In the genomic region with DNA sequence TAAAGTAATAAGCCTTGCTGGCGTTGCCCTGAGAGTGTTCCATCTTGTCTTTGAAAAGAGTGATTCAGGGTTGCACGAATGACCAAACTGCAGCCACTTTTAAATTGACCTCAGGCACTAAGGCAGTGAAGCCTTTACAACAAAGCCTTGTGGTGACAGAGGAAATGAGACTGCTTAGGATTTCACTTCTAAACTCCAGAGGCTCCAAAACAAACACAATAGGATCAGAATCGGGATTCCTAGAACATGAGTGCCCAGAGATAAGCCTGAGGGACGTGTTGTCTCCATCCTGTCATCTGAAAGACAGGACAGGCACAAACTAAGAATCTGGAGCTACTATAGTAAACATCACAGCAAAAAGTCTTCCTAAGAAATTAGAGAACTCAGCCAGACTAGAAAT, we compare ENCODE assay signal across 1 cellular context.
TF ChIP-seq lines count a peak whose summit lies in the region.

No MANE protein-coding gene starts in this region.

TF ChIP-seq in endothelial cell of umbilical vein, 7 proteins besides CTCF, POLR2A, EP300 and RAD21 (continued from another document):
- TF ChIP-seq GATA2 (IDR thresholded peaks at IDR 0.05; ENCODE audit: insufficient read depth, insufficient read length, low read depth, low read length) (peak; percentile 77), MYC (IDR thresholded peaks at IDR 0.05; ENCODE audit: low read depth, low read length) (no peak), FOS (IDR thresholded peaks at IDR 0.05; ENCODE audit: borderline replicate concordance, insufficient read depth, low read length) (no peak)
- TF ChIP-seq, protein P1, sequence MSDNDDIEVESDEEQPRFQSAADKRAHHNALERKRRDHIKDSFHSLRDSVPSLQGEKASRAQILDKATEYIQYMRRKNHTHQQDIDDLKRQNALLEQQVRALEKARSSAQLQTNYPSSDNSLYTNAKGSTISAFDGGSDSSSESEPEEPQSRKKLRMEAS (IDR thresholded peaks at IDR 0.05; ENCODE audit: insufficient read depth, insufficient read length): no peak
